ENCODE assay signal across 16 cellular contexts in the genomic region with DNA sequence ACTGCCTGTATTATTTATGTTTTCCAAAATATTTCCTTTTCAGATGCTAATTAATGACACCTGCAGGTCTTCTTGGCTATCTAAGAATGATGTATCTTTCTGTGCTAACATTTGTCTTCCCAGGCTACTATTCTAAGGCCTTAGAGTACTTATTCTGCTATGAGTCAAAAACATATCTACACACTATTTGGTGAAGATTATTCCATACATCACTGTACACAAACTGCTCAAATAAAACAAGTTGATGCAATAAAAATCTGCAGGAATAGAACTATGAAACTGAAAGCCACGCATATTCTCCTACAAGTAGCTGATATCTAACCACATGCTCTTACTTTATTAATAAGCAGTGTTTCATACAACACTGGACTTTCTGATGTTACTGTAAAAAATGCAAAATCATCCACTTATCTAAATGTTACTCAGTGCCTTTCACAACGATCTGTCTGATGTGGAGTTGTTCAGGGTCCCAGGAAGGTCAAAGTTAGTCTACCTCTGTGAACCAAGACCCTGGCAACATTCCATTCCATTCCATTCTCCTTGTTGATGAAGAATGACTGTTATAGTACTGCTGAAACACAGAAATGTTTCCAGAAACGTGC. TPM values are rescaled to one million over a fixed set of nuclear protein-coding genes. Genes with fewer than 3 reads are reported as not detected.
DNase-seq lines count a peak whose midpoint lies in the region; ATAC-seq and TF ChIP-seq lines count a peak whose summit lies in the region.
"Had no signal": no experiment of that assay in that cellular context is flagged by ENCODE, and none has a peak within 500 bp of the region (broad histone marks: within the 10 kb centered on the region; RNA-seq: fewer than 3 reads in every experiment).

No MANE protein-coding gene starts in this region.

- no peaks in the 10 kb centered on the region for H3K27me3 Mint-ChIP-seq in activated T-cell treated with anti-CD3 and anti-CD28 coated beads, Interleukin-2, amount 50 U/mL, for 4 hours (ENCODE audit: low read depth)
- no peaks in the 10 kb centered on the region for H3K27me3 Mint-ChIP-seq in T-helper 1 cell treated with Interleukin-12 subunit alpha and Interleukin-12 subunit beta and Interleukin-4 antibody, amounts not matched to agents 30 μg/mL and 1 μg/mL, for 36 hours (ENCODE audit: low read depth)
- no peaks in the 10 kb centered on the region for H3K27me3 Mint-ChIP-seq in stimulated activated naive B cell treated with anti-CD40 and anti-IgM and Interleukin-4, amounts not matched to agents 10 μg/mL and 1 μg/mL and 100 μg/mL, for 72 hours
- H3K27me3 Mint-ChIP-seq: activated CD4-positive, alpha-beta T cell treated with anti-CD3 and anti-CD28 coated beads, Interleukin-2, amount 10 ng/mL, durations not matched to agents 24 days and 14 days; brain had no signal

- no peak for DNase-seq in activated T-cell treated with anti-CD3 and anti-CD28 coated beads, Interleukin-2, amount 50 U/mL, for 4 hours
- DNase-seq in activated T-cell treated with anti-CD3 and anti-CD28 coated beads, Interleukin-2, amount 50 U/mL, for 48 hours: no peak
- peak; percentile 61 for DNase-seq in choroid plexus epithelial cell (ENCODE audit: low read depth)
- no peak for DNase-seq in stimulated activated naive B cell treated with anti-CD40 and anti-IgM and Interleukin-4, amounts not matched to agents 10 μg/mL and 1 μg/mL and 100 μg/mL, for 72 hours
- DNase-seq: activated CD4-positive, alpha-beta T cell treated with anti-CD3 and anti-CD28 coated beads, Interleukin-2, amount 10 ng/mL, durations not matched to agents 24 days and 14 days; dorsolateral prefrontal cortex; NCI-H1092; NCI-H2171 treated with DMSO at 0.1 percent for 48 hours; NK-92 treated with Interleukin-12 subunit alpha and Interleukin-12 subunit beta, amount 100 ng/mL, for 24 hours had no signal

- no peak overlapping the region for H3K4me3 Mint-ChIP-seq in activated T-cell treated with anti-CD3 and anti-CD28 coated beads, Interleukin-2, amount 50 U/mL, for 4 hours
- no peak overlapping the region for H3K4me3 Mint-ChIP-seq in T-helper 1 cell treated with Interleukin-12 subunit alpha and Interleukin-12 subunit beta and Interleukin-4 antibody, amounts not matched to agents 30 μg/mL and 1 μg/mL, for 36 hours
- H3K4me3 Mint-ChIP-seq in stimulated activated naive B cell treated with anti-CD40 and anti-IgM and Interleukin-4, amounts not matched to agents 10 μg/mL and 1 μg/mL and 100 μg/mL, for 72 hours: no peak overlapping the region
- H3K4me3 Mint-ChIP-seq: activated CD4-positive, alpha-beta T cell treated with anti-CD3 and anti-CD28 coated beads, Interleukin-2, amount 10 ng/mL, durations not matched to agents 24 days and 14 days; brain had no signal

- peaks cover 64% of the 10 kb centered on the region for H3K4me1 Mint-ChIP-seq in activated T-cell treated with anti-CD3 and anti-CD28 coated beads, Interleukin-2, amount 50 U/mL, for 4 hours (ENCODE audit: low read depth)
- H3K4me1 Mint-ChIP-seq in T-helper 1 cell treated with Interleukin-12 subunit alpha and Interleukin-12 subunit beta and Interleukin-4 antibody, amounts not matched to agents 30 μg/mL and 1 μg/mL, for 36 hours (ENCODE audit: low read depth): peaks cover 34% of the 10 kb centered on the region
- peaks cover 53 to 89% of the 10 kb centered on the region in 2 donors for H3K4me1 Mint-ChIP-seq in stimulated activated naive B cell treated with anti-CD40 and anti-IgM and Interleukin-4, amounts not matched to agents 10 μg/mL and 1 μg/mL and 100 μg/mL, for 72 hours

- peaks cover 17% of the 10 kb centered on the region for H3K36me3 Mint-ChIP-seq in activated T-cell treated with anti-CD3 and anti-CD28 coated beads, Interleukin-2, amount 50 U/mL, for 4 hours (ENCODE audit: insufficient read depth)
- H3K36me3 Mint-ChIP-seq in T-helper 1 cell treated with Interleukin-12 subunit alpha and Interleukin-12 subunit beta and Interleukin-4 antibody, amounts not matched to agents 30 μg/mL and 1 μg/mL, for 36 hours (ENCODE audit: low read depth): peaks cover 16% of the 10 kb centered on the region
- H3K36me3 Mint-ChIP-seq in stimulated activated naive B cell treated with anti-CD40 and anti-IgM and Interleukin-4, amounts not matched to agents 10 μg/mL and 1 μg/mL and 100 μg/mL, for 72 hours: peaks cover 34 to 49% of the 10 kb centered on the region in 2 donors

- no peak for TF ChIP-seq CTCF in choroid plexus epithelial cell (conservative IDR thresholded peaks at IDR 0.05; ENCODE audit: low read depth, low read length)

- H3K9me3 Mint-ChIP-seq in activated T-cell treated with anti-CD3 and anti-CD28 coated beads, Interleukin-2, amount 50 U/mL, for 4 hours: peaks cover 15% of the 10 kb centered on the region
- H3K9me3 Mint-ChIP-seq in T-helper 1 cell treated with Interleukin-12 subunit alpha and Interleukin-12 subunit beta and Interleukin-4 antibody, amounts not matched to agents 30 μg/mL and 1 μg/mL, for 36 hours: peaks cover 17% of the 10 kb centered on the region
- peaks cover 12 to 18% of the 10 kb centered on the region in 2 donors for H3K9me3 Mint-ChIP-seq in stimulated activated naive B cell treated with anti-CD40 and anti-IgM and Interleukin-4, amounts not matched to agents 10 μg/mL and 1 μg/mL and 100 μg/mL, for 72 hours

- ATAC-seq in activated T-cell treated with anti-CD3 and anti-CD28 coated beads, Interleukin-2, amount 50 U/mL, for 4 hours: peak; percentile 66 to 71
- ATAC-seq in stimulated activated naive B cell treated with anti-CD40 and anti-IgM and Interleukin-4, amounts not matched to agents 10 μg/mL and 1 μg/mL and 100 μg/mL, for 72 hours (replicated peaks): peak; percentile 35 to 51
- ATAC-seq in GM21381 (IDR thresholded peaks at IDR 0.05; ENCODE audit: unreplicated experiment) (no peak), HG03196 (IDR thresholded peaks at IDR 0.05; ENCODE audit: unreplicated experiment) (no peak), HG02870 (IDR thresholded peaks at IDR 0.05; ENCODE audit: unreplicated experiment) (no peak)

- no peak overlapping the region for H3K4me3 ChIP-seq in choroid plexus epithelial cell (ENCODE audit: low read depth, low read length)
- H3K4me3 ChIP-seq: dorsolateral prefrontal cortex, esophagus muscularis mucosa, HAP-1 had no signal

- peak overlapping the region; percentile 7 for H3K27ac Mint-ChIP-seq in T-helper 1 cell treated with Interleukin-12 subunit alpha and Interleukin-12 subunit beta and Interleukin-4 antibody, amounts not matched to agents 30 μg/mL and 1 μg/mL, for 36 hours
- H3K27ac Mint-ChIP-seq in stimulated activated naive B cell treated with anti-CD40 and anti-IgM and Interleukin-4, amounts not matched to agents 10 μg/mL and 1 μg/mL and 100 μg/mL, for 72 hours: peak overlapping the region; percentile 73
- H3K27ac Mint-ChIP-seq: activated CD4-positive, alpha-beta T cell treated with anti-CD3 and anti-CD28 coated beads, Interleukin-2, amount 10 ng/mL, durations not matched to agents 24 days and 14 days had no signal

RNA-seq across cellular contexts. Expression of a gene that starts 26.2 kb away (rescaled TPM):
- total RNA-seq in activated T-cell treated with anti-CD3 and anti-CD28 coated beads, Interleukin-2, amount 50 U/mL, for 4 hours: 10 to 100 TPM; 23.9 to 31.6 (median 28.3) TPM

Comparison
In these comparisons a context has a peak if more than half of its experiments do, and no peak if none do; other contexts are left out.
1. ATAC-seq: peak in activated T-cell treated with anti-CD3 and anti-CD28 coated beads, Interleukin-2, amount 50 U/mL, for 4 hours (2 of 2) and stimulated activated naive B cell treated with anti-CD40 and anti-IgM and Interleukin-4, amounts not matched to agents 10 μg/mL and 1 μg/mL and 100 μg/mL, for 72 hours (2 of 2); none in GM21381 (single experiment), HG03196 (single experiment) and HG02870 (single experiment).